Comparison of ENCODE assay signal across 1 cellular context in the genomic region with DNA sequence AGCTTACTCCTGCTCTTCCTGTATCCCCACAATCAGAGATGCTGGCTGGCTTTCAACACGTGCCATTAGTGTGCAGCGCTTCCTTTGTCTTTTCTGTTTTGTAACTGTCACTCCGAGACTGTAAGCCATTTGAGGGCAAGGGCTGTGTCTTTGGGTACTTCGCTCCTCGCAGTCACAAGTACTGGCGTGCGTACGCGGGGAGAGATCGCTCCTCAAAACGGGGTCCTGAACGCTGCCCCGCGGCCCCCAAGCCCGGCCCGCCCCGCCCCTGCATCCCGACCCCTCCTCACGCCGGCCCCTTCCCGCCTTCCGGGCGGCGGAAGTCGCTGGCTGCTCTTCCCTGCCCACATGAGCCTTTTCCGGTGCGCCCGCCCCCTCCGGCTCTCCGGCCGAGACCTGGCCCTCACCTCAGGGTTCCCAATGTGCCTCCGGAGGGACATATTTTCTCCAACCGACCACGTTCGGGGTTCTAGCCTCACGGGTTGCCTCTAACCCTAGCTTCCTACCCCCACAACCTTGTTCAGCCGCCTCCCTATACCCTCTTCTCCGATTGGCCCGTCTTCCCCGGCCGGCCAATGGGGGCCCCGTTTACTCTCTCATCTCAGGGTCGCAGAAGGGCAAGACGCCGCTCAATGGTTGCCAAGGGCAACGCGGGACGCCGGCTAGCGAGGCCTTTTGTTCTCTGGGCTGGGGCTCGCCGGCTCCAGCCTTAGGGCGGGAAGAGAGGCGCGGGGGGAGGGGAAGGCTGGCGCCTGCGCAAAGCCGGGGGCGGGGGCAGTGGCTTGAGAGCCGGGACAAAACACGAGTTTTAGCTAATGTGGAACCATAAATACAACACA.
TF ChIP-seq lines count a peak whose summit lies in the region.

A gene with protein sequence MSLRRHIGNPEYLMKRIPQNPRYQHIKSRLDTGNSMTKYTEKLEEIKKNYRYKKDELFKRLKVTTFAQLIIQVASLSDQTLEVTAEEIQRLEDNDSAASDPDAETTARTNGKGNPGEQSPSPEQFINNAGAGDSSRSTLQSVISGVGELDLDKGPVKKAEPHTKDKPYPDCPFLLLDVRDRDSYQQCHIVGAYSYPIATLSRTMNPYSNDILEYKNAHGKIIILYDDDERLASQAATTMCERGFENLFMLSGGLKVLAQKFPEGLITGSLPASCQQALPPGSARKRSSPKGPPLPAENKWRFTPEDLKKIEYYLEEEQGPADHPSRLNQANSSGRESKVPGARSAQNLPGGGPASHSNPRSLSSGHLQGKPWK (minus strand): TSS at position 490 of the 839 bp plus-strand sequence. CDS start 50 bp downstream, at position 440.

TF ChIP-seq in SK-N-SH, 30 proteins besides CTCF, POLR2A, EP300 and RAD21 (continued from another document):
- TF ChIP-seq ZBTB33 (IDR thresholded peaks at IDR 0.05; ENCODE audit: borderline replicate concordance, low read depth) (no peak), TAF1 (IDR thresholded peaks at IDR 0.05; ENCODE audit: borderline replicate concordance, low read depth, low read length) (no peak; the same call in none of the 2 replicates), ELF1 (IDR thresholded peaks at IDR 0.05) (peak; percentile 66), GATA2 (CRISPR knock-in tag; IDR thresholded peaks at IDR 0.05) (no peak), RFX5 (IDR thresholded peaks at IDR 0.05; ENCODE audit: low read length) (peak; percentile 64; the same call in 1 of the 2 replicates), POLR2AphosphoS5 (IDR thresholded peaks at IDR 0.05; ENCODE audit: low read depth, low read length) (no peak; the same call in 1 of the 2 replicates), RCOR1 (IDR thresholded peaks at IDR 0.05; ENCODE audit: low read length) (0 out of 2 replicates have a peak, but pooled peaks have one; percentile 14), FOSL2 (IDR thresholded peaks at IDR 0.05; ENCODE audit: borderline replicate concordance, low read depth) (no peak), GABPA (IDR thresholded peaks at IDR 0.05; ENCODE audit: low read depth) (peak; percentile 86), FOXM1 (IDR thresholded peaks at IDR 0.05; ENCODE audit: low read depth) (peak; percentile 78; the same call in 1 of the 2 replicates), SIN3A (IDR thresholded peaks at IDR 0.05; ENCODE audit: borderline replicate concordance, low read depth, low read length) (peak; percentile 88), TCF12 (IDR thresholded peaks at IDR 0.05) (no peak), MXI1 (IDR thresholded peaks at IDR 0.05; ENCODE audit: low read depth, low read length) (peak; percentile 87), FOXJ3 (CRISPR knock-in tag; IDR thresholded peaks at IDR 0.05) (0 out of 2 replicates have a peak, but pooled peaks have one; percentile 33), NFIC (IDR thresholded peaks at IDR 0.05; ENCODE audit: borderline replicate concordance) (no peak)
- TF ChIP-seq, protein P1, sequence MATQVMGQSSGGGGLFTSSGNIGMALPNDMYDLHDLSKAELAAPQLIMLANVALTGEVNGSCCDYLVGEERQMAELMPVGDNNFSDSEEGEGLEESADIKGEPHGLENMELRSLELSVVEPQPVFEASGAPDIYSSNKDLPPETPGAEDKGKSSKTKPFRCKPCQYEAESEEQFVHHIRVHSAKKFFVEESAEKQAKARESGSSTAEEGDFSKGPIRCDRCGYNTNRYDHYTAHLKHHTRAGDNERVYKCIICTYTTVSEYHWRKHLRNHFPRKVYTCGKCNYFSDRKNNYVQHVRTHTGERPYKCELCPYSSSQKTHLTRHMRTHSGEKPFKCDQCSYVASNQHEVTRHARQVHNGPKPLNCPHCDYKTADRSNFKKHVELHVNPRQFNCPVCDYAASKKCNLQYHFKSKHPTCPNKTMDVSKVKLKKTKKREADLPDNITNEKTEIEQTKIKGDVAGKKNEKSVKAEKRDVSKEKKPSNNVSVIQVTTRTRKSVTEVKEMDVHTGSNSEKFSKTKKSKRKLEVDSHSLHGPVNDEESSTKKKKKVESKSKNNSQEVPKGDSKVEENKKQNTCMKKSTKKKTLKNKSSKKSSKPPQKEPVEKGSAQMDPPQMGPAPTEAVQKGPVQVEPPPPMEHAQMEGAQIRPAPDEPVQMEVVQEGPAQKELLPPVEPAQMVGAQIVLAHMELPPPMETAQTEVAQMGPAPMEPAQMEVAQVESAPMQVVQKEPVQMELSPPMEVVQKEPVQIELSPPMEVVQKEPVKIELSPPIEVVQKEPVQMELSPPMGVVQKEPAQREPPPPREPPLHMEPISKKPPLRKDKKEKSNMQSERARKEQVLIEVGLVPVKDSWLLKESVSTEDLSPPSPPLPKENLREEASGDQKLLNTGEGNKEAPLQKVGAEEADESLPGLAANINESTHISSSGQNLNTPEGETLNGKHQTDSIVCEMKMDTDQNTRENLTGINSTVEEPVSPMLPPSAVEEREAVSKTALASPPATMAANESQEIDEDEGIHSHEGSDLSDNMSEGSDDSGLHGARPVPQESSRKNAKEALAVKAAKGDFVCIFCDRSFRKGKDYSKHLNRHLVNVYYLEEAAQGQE (IDR thresholded peaks at IDR 0.05; ENCODE audit: low read depth, low read length): no peak
